ENCODE assay signal across 12 cellular contexts in the genomic region with DNA sequence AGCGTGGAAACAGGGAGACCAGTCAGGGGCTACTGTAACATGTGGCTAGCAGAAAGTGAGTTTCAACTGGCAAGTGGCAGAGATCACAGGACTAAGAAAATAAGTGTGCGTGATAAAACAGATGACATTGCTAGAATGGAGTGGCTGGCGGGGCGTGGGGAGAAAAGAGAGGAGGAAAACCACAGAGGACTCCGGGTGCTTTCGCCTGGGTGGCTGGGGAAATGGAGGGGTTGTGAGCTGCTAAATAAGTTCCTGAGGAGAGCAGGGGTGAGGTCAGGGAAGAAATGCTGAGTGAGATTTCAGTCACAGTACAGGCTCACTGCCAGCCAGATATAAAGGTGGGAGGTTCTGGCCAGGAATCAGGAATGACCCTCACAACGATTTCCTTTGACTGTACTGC.
"Had no signal": no experiment of that assay in that cellular context is flagged by ENCODE, and none has a peak within 500 bp of the region (broad histone marks: within the 10 kb centered on the region; RNA-seq: fewer than 3 reads in every experiment).

No MANE protein-coding gene starts in this region.

- H3K9me3 ChIP-seq: heart left ventricle, lower lobe of right lung, prostate gland, right lobe of liver, spleen had no signal

- H3K4me3 ChIP-seq: heart left ventricle, lower lobe of right lung, prostate gland, right lobe of liver, spleen had no signal

- ATAC-seq: heart left ventricle; left colon; lower lobe of right lung; right lobe of liver; stimulated activated naive CD8-positive, alpha-beta T cell treated with anti-CD3 and anti-CD28 coated beads, Interleukin-15, amount 100 ng/mL, for 72 hours had no signal

- DNase-seq: activated CD4-positive, alpha-beta T cell treated with anti-CD3 and anti-CD28 coated beads for 48 hours; activated naive CD8-positive, alpha-beta T cell treated with anti-CD3 and anti-CD28 coated beads, Interleukin-2, amount 10 ng/mL, durations not matched to agents 7 days and 5 days; effector memory CD4-positive, alpha-beta T cell; foreskin melanocyte; heart left ventricle; left colon; lower lobe of right lung; right lobe of liver; spleen; stimulated activated naive CD8-positive, alpha-beta T cell treated with anti-CD3 and anti-CD28 coated beads, Interleukin-15, amount 100 ng/mL, for 72 hours; T-helper 1 cell had no signal

- H3K36me3 ChIP-seq: right lobe of liver had no signal

- H3K4me1 ChIP-seq: heart left ventricle, lower lobe of right lung, prostate gland, right lobe of liver had no signal

- H3K27me3 ChIP-seq: heart left ventricle, right lobe of liver had no signal

- H3K27ac ChIP-seq: heart left ventricle, lower lobe of right lung, prostate gland, right lobe of liver, spleen had no signal
